18 cellular contexts compared by ENCODE assay signal in genomic region chr4:61992351-61992750, GRCh38.
DNase-seq lines count a peak whose midpoint lies in the region.
"Had no signal": no experiment of that assay in that cellular context is flagged by ENCODE, and none has a peak within 500 bp of the region (broad histone marks: within the 10 kb centered on the region; RNA-seq: fewer than 3 reads in every experiment).

No MANE protein-coding gene starts in this region.

- DNase-seq in H7 (peak; percentile 4), NCI-H2081 treated with DMSO at 0.1 percent for 48 hours (lab: John Stamatoyannopoulos, UW) (peak; percentile 24), NCI-H82 (lab: John Stamatoyannopoulos, UW) (peak; percentile 92), iPS-NIHi11 (ENCODE audit: low spot score) (peak; percentile 14), NCI-H226 (no peak), T-helper 2 cell (no peak)
- no peak for DNase-seq in stimulated activated CD4-positive, alpha-beta T cell treated with anti-CD3 and anti-CD28 coated beads, Interleukin-4, amount 100 ng/mL, for 4 hours
- DNase-seq: activated CD4-positive, CD25-positive, alpha-beta regulatory T cell treated with anti-CD3 and anti-CD28 coated beads, Interleukin-2, amount 50 U/mL, for 72 hours; activated CD8-positive, alpha-beta T cell treated with anti-CD3 and anti-CD28 coated beads, Interleukin-2, amount 10 ng/mL, durations not matched to agents 7 days and 5 days; activated effector memory CD4-positive, alpha-beta T cell treated with anti-CD3 and anti-CD28 coated beads, Interleukin-2, amount 50 U/mL, for 16 hours; activated naive CD8-positive, alpha-beta T cell treated with anti-CD3 and anti-CD28 coated beads, Interleukin-2, amount 10 ng/mL, durations not matched to agents 7 days and 5 days; DMS153; mammary epithelial cell; NCI-H187; NCI-H774; SHP77 treated with DMSO at 0.1 percent for 48 hours; transverse colon had no signal

- H3K4me3 ChIP-seq in H7 (ENCODE audit: insufficient read depth, low read depth, low read length): no peak overlapping the region
- H3K4me3 ChIP-seq: K562, transverse colon had no signal

- no peaks in the 10 kb centered on the region for H3K36me3 ChIP-seq in H7 (replicated peaks; ENCODE audit: control insufficient read depth, insufficient read depth, low read length)
- H3K36me3 ChIP-seq: transverse colon had no signal

- H3K27me3 ChIP-seq in H7 (ENCODE audit: control insufficient read depth, insufficient read depth, low read length): no peaks in the 10 kb centered on the region
- H3K27me3 ChIP-seq: transverse colon had no signal

Comparison
In these comparisons a context has a peak if more than half of its experiments do, and no peak if none do; other contexts are left out.
1. DNase-seq: peak in H7 (single experiment), NCI-H2081 treated with DMSO at 0.1 percent for 48 hours (single experiment), NCI-H82 (single experiment) and iPS-NIHi11 (single experiment); none in NCI-H226 (single experiment), T-helper 2 cell (0 of 5) and stimulated activated CD4-positive, alpha-beta T cell treated with anti-CD3 and anti-CD28 coated beads, Interleukin-4, amount 100 ng/mL, for 4 hours (0 of 2).